Comparison of ENCODE assay signal across 35 cellular contexts in genomic region chr15:68909601-68910000, GRCh38. TPM values are rescaled to one million over a fixed set of nuclear protein-coding genes. Genes with fewer than 3 reads are reported as not detected.
"Had no signal": no experiment of that assay in that cellular context is flagged by ENCODE, and none has a peak within 500 bp of the region (broad histone marks: within the 10 kb centered on the region; RNA-seq: fewer than 3 reads in every experiment).

No MANE protein-coding gene starts in this region.

- H3K27me3 ChIP-seq: adrenal gland, body of pancreas, gastrocnemius medialis, hepatocyte had no signal

- DNase-seq: activated B cell treated with CpG ODN at 0.5 μM for 24 hours; activated CD4-positive, alpha-beta T cell treated with anti-CD3 and anti-CD28 coated beads for 48 hours; activated CD4-positive, alpha-beta T cell treated with anti-CD3 and anti-CD28 coated beads, Interleukin-2, amount 50 U/mL, for 1 hour; activated CD4-positive, alpha-beta T cell treated with anti-CD3 and anti-CD28 coated beads, Interleukin-2, amount 50 U/mL, for 48 hours; activated CD8-positive, alpha-beta memory T cell treated with anti-CD3 and anti-CD28 coated beads, Interleukin-2, amount 10 ng/mL, durations not matched to agents 7 days and 5 days; activated CD8-positive, alpha-beta memory T cell treated with anti-CD3 and anti-CD28 coated beads, Interleukin-2, amount 50 U/mL, for 4 hours; activated CD8-positive, alpha-beta T cell treated with anti-CD3 and anti-CD28 coated beads, Interleukin-2, amount 10 ng/mL, durations not matched to agents 7 days and 5 days; activated effector memory CD4-positive, alpha-beta T cell treated with anti-CD3 and anti-CD28 coated beads, Interleukin-2, amount 50 U/mL, for 16 hours; activated naive CD4-positive, alpha-beta T cell treated with anti-CD3 and anti-CD28 coated beads for 36 hours; activated naive CD8-positive, alpha-beta T cell treated with anti-CD3 and anti-CD28 coated beads for 36 hours; activated naive CD8-positive, alpha-beta T cell treated with anti-CD3 and anti-CD28 coated beads, Interleukin-2, amount 50 U/mL, for 24 hours; activated T-cell treated with anti-CD3 and anti-CD28 coated beads, Interleukin-2, amount 50 U/mL, for 1 hour; activated T-cell treated with anti-CD3 and anti-CD28 coated beads, Interleukin-2, amount 50 U/mL, for 48 hours; adrenal gland; amygdala; aorta; body of pancreas; caudate nucleus; cortex of kidney; dermis blood vessel endothelial cell; effector CD4-positive, alpha-beta T cell; effector memory CD8-positive, alpha-beta T cell; foreskin keratinocyte; gastrocnemius medialis; glutamatergic neuron; heart left ventricle; T-helper 9 cell; WERI-Rb-1 had no signal

- H3K36me3 ChIP-seq: adrenal gland, esophagus muscularis mucosa, gastrocnemius medialis, heart left ventricle, WERI-Rb-1 had no signal

- H3K27ac ChIP-seq: adrenal gland, body of pancreas, esophagus muscularis mucosa, foreskin keratinocyte, gastrocnemius medialis, heart left ventricle, hepatocyte, WERI-Rb-1 had no signal

- H3K4me3 Mint-ChIP-seq: activated B cell treated with CpG ODN at 0.5 μM for 24 hours; activated CD8-positive, alpha-beta memory T cell treated with anti-CD3 and anti-CD28 coated beads, Interleukin-2, amount 10 ng/mL, durations not matched to agents 7 days and 5 days; activated CD8-positive, alpha-beta T cell treated with anti-CD3 and anti-CD28 coated beads, Interleukin-2, amount 10 ng/mL, durations not matched to agents 7 days and 5 days; activated naive CD4-positive, alpha-beta T cell treated with anti-CD3 and anti-CD28 coated beads for 36 hours; activated naive CD4-positive, alpha-beta T cell treated with anti-CD3 and anti-CD28 coated beads, Interleukin-2, amount 50 U/mL, for 24 hours; activated naive CD8-positive, alpha-beta T cell treated with anti-CD3 and anti-CD28 coated beads for 36 hours; activated naive CD8-positive, alpha-beta T cell treated with anti-CD3 and anti-CD28 coated beads, Interleukin-2, amount 50 U/mL, for 24 hours; activated T-helper 1 cell treated with anti-CD3 and anti-CD28 coated beads, Interleukin-12 subunit alpha, Interleukin-12 subunit beta, Interleukin-2, Interleukin-4 antibody, amounts not matched to agents 30 ng/mL and 10 ng/mL and 1 ng/mL, durations not matched to agents 14 hours and 24 hours and 36 hours; effector memory CD8-positive, alpha-beta T cell had no signal

- H3K27ac Mint-ChIP-seq: activated B cell treated with CpG ODN at 0.5 μM for 24 hours; activated CD8-positive, alpha-beta memory T cell treated with anti-CD3 and anti-CD28 coated beads, Interleukin-2, amount 10 ng/mL, durations not matched to agents 7 days and 5 days; activated CD8-positive, alpha-beta T cell treated with anti-CD3 and anti-CD28 coated beads, Interleukin-2, amount 10 ng/mL, durations not matched to agents 7 days and 5 days; activated naive CD4-positive, alpha-beta T cell treated with anti-CD3 and anti-CD28 coated beads for 36 hours; activated naive CD4-positive, alpha-beta T cell treated with anti-CD3 and anti-CD28 coated beads, Interleukin-2, amount 50 U/mL, for 24 hours; activated naive CD8-positive, alpha-beta T cell treated with anti-CD3 and anti-CD28 coated beads for 36 hours; activated naive CD8-positive, alpha-beta T cell treated with anti-CD3 and anti-CD28 coated beads, Interleukin-2, amount 50 U/mL, for 24 hours; activated T-helper 1 cell treated with anti-CD3 and anti-CD28 coated beads, Interleukin-12 subunit alpha, Interleukin-12 subunit beta, Interleukin-2, Interleukin-4 antibody, amounts not matched to agents 30 ng/mL and 10 ng/mL and 1 ng/mL, durations not matched to agents 14 hours and 24 hours and 36 hours; activated T-helper 2 cell treated with anti-CD3 and anti-CD28 coated beads, Interferon-gamma antibody, Interleukin-2, Interleukin-4, amounts not matched to agents 10 μg/mL and 5 μg/mL and 100 μg/mL, durations not matched to agents 14 hours and 24 hours and 36 hours; effector memory CD8-positive, alpha-beta T cell had no signal

- H3K79me2 ChIP-seq: hepatocyte had no signal

- H3K4me1 Mint-ChIP-seq: activated B cell treated with CpG ODN at 0.5 μM for 24 hours; activated CD8-positive, alpha-beta memory T cell treated with anti-CD3 and anti-CD28 coated beads, Interleukin-2, amount 10 ng/mL, durations not matched to agents 7 days and 5 days; activated naive CD4-positive, alpha-beta T cell treated with anti-CD3 and anti-CD28 coated beads, Interleukin-2, amount 50 U/mL, for 24 hours; activated naive CD8-positive, alpha-beta T cell treated with anti-CD3 and anti-CD28 coated beads for 36 hours; activated naive CD8-positive, alpha-beta T cell treated with anti-CD3 and anti-CD28 coated beads, Interleukin-2, amount 50 U/mL, for 24 hours had no signal

- H3K4me2 ChIP-seq: hepatocyte had no signal

- H3K9me3 Mint-ChIP-seq: activated B cell treated with CpG ODN at 0.5 μM for 24 hours; activated naive CD4-positive, alpha-beta T cell treated with anti-CD3 and anti-CD28 coated beads for 36 hours; activated naive CD4-positive, alpha-beta T cell treated with anti-CD3 and anti-CD28 coated beads, Interleukin-2, amount 50 U/mL, for 24 hours; activated naive CD8-positive, alpha-beta T cell treated with anti-CD3 and anti-CD28 coated beads for 36 hours; activated naive CD8-positive, alpha-beta T cell treated with anti-CD3 and anti-CD28 coated beads, Interleukin-2, amount 50 U/mL, for 24 hours; activated T-helper 1 cell treated with anti-CD3 and anti-CD28 coated beads, Interleukin-12 subunit alpha, Interleukin-12 subunit beta, Interleukin-2, Interleukin-4 antibody, amounts not matched to agents 30 ng/mL and 10 ng/mL and 1 ng/mL, durations not matched to agents 14 hours and 24 hours and 36 hours; activated T-helper 2 cell treated with anti-CD3 and anti-CD28 coated beads, Interferon-gamma antibody, Interleukin-2, Interleukin-4, amounts not matched to agents 10 μg/mL and 5 μg/mL and 100 μg/mL, durations not matched to agents 14 hours and 24 hours and 36 hours; effector memory CD8-positive, alpha-beta T cell had no signal

- H2AFZ ChIP-seq: hepatocyte had no signal

- ATAC-seq: activated CD4-positive, CD25-positive, alpha-beta regulatory T cell treated with anti-CD3 and anti-CD28 coated beads, Interleukin-2, amount 50 U/mL, for 24 hours; activated CD8-positive, alpha-beta memory T cell treated with anti-CD3 and anti-CD28 coated beads, Interleukin-2, amount 10 ng/mL, durations not matched to agents 7 days and 5 days; activated CD8-positive, alpha-beta T cell treated with anti-CD3 and anti-CD28 coated beads, Interleukin-2, amount 10 ng/mL, durations not matched to agents 7 days and 5 days; activated naive CD8-positive, alpha-beta T cell treated with anti-CD3 and anti-CD28 coated beads, Interleukin-2, amount 50 U/mL, for 24 hours; body of pancreas; effector memory CD8-positive, alpha-beta T cell; foreskin keratinocyte; gastrocnemius medialis; heart left ventricle had no signal

- H3K4me3 ChIP-seq: adrenal gland, body of pancreas, esophagus muscularis mucosa, gastrocnemius medialis, heart left ventricle, hepatocyte had no signal

- H3K4me1 ChIP-seq: adrenal gland, esophagus muscularis mucosa, foreskin keratinocyte, gastrocnemius medialis, heart left ventricle had no signal

- H3K36me3 Mint-ChIP-seq: activated CD8-positive, alpha-beta memory T cell treated with anti-CD3 and anti-CD28 coated beads, Interleukin-2, amount 10 ng/mL, durations not matched to agents 7 days and 5 days; activated naive CD8-positive, alpha-beta T cell treated with anti-CD3 and anti-CD28 coated beads for 36 hours had no signal

RNA-seq across cellular contexts. Expression of gene SPESP1, which starts 20.7 kb away (rescaled TPM):
- total RNA-seq: activated CD8-positive, alpha-beta T cell treated with anti-CD3 and anti-CD28 coated beads, Interleukin-2, amount 10 ng/mL, durations not matched to agents 7 days and 5 days; chondrocyte; hepatocyte had no signal
